In the genomic region with DNA sequence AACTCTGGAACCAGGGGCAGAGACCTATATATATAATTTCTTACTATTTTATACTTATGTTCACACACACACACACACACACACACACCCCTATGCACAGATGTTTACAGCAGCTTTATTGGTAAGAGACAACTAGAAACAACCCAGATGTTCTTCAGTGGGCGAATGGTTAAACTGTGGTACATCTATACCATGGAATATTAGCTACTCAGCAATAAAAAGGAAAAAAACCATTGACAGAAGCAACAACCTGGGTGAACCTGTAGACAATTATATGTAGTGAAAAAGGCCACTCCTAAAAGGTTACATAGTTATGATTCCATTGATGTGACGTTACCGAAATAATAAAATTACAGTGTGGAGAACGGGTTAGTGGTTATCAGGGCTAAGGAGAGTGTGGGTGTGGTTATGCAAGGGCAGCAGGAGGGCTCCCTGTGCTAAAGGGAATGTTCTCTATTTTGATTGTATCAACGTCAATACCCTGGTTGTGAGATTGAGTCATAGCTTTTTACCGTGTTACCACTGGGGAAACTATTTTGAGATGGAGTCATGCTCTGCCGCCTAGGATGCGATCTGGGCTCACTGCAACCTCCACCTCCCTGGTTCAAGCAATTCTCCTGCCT, we compare ENCODE assay signal across 10 cellular contexts.
DNase-seq lines count a peak whose midpoint lies in the region; ATAC-seq and TF ChIP-seq lines count a peak whose summit lies in the region.
"Had no signal": no experiment of that assay in that cellular context is flagged by ENCODE, and none has a peak within 500 bp of the region (broad histone marks: within the 10 kb centered on the region; RNA-seq: fewer than 3 reads in every experiment).

No MANE protein-coding gene starts in this region.

- in situ Hi-C loops in SK-MEL-5 (cut with HindIII; ENCODE audit: low pct_unique_long_range_greater_than_20kb, low sequenced_read_pairs) = no loop called here

- ATAC-seq in thoracic aorta (ENCODE audit: insufficient number of reproducible peaks, low FRiP score, low read depth) (peak; percentile 67), HG02678 (IDR thresholded peaks at IDR 0.05; ENCODE audit: unreplicated experiment) (no peak)
- ATAC-seq in CD4-positive, alpha-beta T cell (ENCODE audit: poor library complexity) = no peak

- H3K36me3 Mint-ChIP-seq in CD4-positive, alpha-beta T cell (ENCODE audit: low read depth) = peaks cover 64% of the 10 kb centered on the region
- peaks cover 0 to 7% (median 6%) of the 10 kb centered on the region in 3 donors for H3K36me3 Mint-ChIP-seq in immature natural killer cell

- CTCF ChIA-PET in CD4-positive, alpha-beta T cell (lab: Charles Lee) = no interaction called here

- H3K27ac ChIP-seq in thoracic aorta = peak overlapping the region in 1 of 2 donors; percentile 65
- no peak overlapping the region for H3K27ac ChIP-seq in CD4-positive, alpha-beta T cell (ENCODE audit: low read depth, low read length)

- peaks cover 4 to 36% of the 10 kb centered on the region in 2 donors for H3K4me1 ChIP-seq in thoracic aorta (ENCODE audit: control insufficient read depth in 1 of 2, low read depth in 2 of 2)

- H3K27me3 Mint-ChIP-seq in CD4-positive, alpha-beta T cell = no peaks in the 10 kb centered on the region
- peaks cover 0 to 1% (median 0%) of the 10 kb centered on the region in 3 donors for H3K27me3 Mint-ChIP-seq in immature natural killer cell (ENCODE audit: low read depth in 3 of 3)

- TF ChIP-seq CTCF in fibroblast of pulmonary artery (IDR thresholded peaks at IDR 0.05; ENCODE audit: low read length, missing control alignments) (no peak), thoracic aorta (IDR thresholded peaks at IDR 0.05) (no peak)
- TF ChIP-seq CTCF in CD4-positive, alpha-beta T cell (IDR thresholded peaks at IDR 0.05) = no peak

- DNase-seq in HT1080 (ENCODE audit: low read depth) = peak; percentile 74
- DNase-seq in SK-MEL-5 (ENCODE audit: low read depth, low spot score) = peak; percentile 8
- DNase-seq in fibroblast of pulmonary artery (ENCODE audit: low read depth) = peak; percentile 72
- no peak for DNase-seq in thoracic aorta (ENCODE audit: low spot score)
- no peak for DNase-seq in DMS114 treated with DMSO at 0.1 percent for 48 hours (lab: John Stamatoyannopoulos, UW; ENCODE audit: unreplicated experiment)
- DNase-seq in CD4-positive, alpha-beta T cell = no peak
- DNase-seq in immature natural killer cell = no peak
- DNase-seq: COR-L47, NCI-H187 had no signal

- no peaks in the 10 kb centered on the region for H3K9me3 Mint-ChIP-seq in CD4-positive, alpha-beta T cell
- H3K9me3 Mint-ChIP-seq in immature natural killer cell = no peaks in the 10 kb centered on the region

- intact Hi-C loops in CD4-positive, alpha-beta T cell (cut with DNase I, micrococcal nuclease) = no loop called here

- H3K27ac Mint-ChIP-seq in CD4-positive, alpha-beta T cell = no peak overlapping the region
- H3K27ac Mint-ChIP-seq in immature natural killer cell = no peak overlapping the region

- no peaks in the 10 kb centered on the region for H3K9me3 ChIP-seq in thoracic aorta
- H3K9me3 ChIP-seq in CD4-positive, alpha-beta T cell (ENCODE audit: control insufficient read depth, low read length) = no peaks in the 10 kb centered on the region

- H3K36me3 ChIP-seq in thoracic aorta = peaks cover 24% of the 10 kb centered on the region

- no peaks in the 10 kb centered on the region for H3K4me1 Mint-ChIP-seq in CD4-positive, alpha-beta T cell (ENCODE audit: low read depth)
- H3K4me1 Mint-ChIP-seq in immature natural killer cell = no peaks in the 10 kb centered on the region

- no peak overlapping the region for H3K4me3 Mint-ChIP-seq in CD4-positive, alpha-beta T cell
- no peak overlapping the region for H3K4me3 Mint-ChIP-seq in immature natural killer cell

- no peaks in the 10 kb centered on the region for H3K27me3 ChIP-seq in thoracic aorta (replicated peaks; ENCODE audit: insufficient read depth)
- no peaks in the 10 kb centered on the region for H3K27me3 ChIP-seq in CD4-positive, alpha-beta T cell (ENCODE audit: control insufficient read depth, insufficient read depth, low read length)

- H3K4me3 ChIP-seq in fibroblast of pulmonary artery (replicated peaks; ENCODE audit: low read depth, low read length) (no peak overlapping the region), thoracic aorta (no peak overlapping the region)

- POLR2A ChIA-PET in CD4-positive, alpha-beta T cell (lab: Charles Lee) = no interaction called here

Comparison
In these comparisons a context has a peak if more than half of its experiments do, and no peak if none do; other contexts are left out.
1. DNase-seq: peak in HT1080 (single experiment), SK-MEL-5 (single experiment) and fibroblast of pulmonary artery (single experiment); none in thoracic aorta (single experiment), DMS114 treated with DMSO at 0.1 percent for 48 hours (single experiment), CD4-positive, alpha-beta T cell (0 of 10) and immature natural killer cell (0 of 3).